8 cellular contexts compared by ENCODE assay signal in genomic region chr11:43852057-43852636, GRCh38. TPM values are rescaled to one million over a fixed set of nuclear protein-coding genes. Genes with fewer than 3 reads are reported as not detected.
A peak's percentile ranks its signal among the peaks of the same experiment; 100 is the strongest.
DNase-seq lines count a peak whose midpoint lies in the region; ATAC-seq and TF ChIP-seq lines count a peak whose summit lies in the region.

No MANE protein-coding gene starts in this region.

- peak; percentile 80 for TF ChIP-seq CTCF in AG09309 (IDR thresholded peaks at IDR 0.05; ENCODE audit: control insufficient read depth, insufficient read depth, low read depth, low read length, missing control alignments)

- peaks cover 31% of the 10 kb centered on the region for H3K36me3 Mint-ChIP-seq in stimulated activated memory B cell treated with anti-CD40 and anti-IgM and Interleukin-4, amounts not matched to agents 10 μg/mL and 1 μg/mL and 100 μg/mL, for 72 hours

- no peak overlapping the region for H3K27ac Mint-ChIP-seq in stimulated activated memory B cell treated with anti-CD40 and anti-IgM and Interleukin-4, amounts not matched to agents 10 μg/mL and 1 μg/mL and 100 μg/mL, for 72 hours

- H3K4me1 Mint-ChIP-seq in stimulated activated memory B cell treated with anti-CD40 and anti-IgM and Interleukin-4, amounts not matched to agents 10 μg/mL and 1 μg/mL and 100 μg/mL, for 72 hours: no peaks in the 10 kb centered on the region

- H3K27me3 Mint-ChIP-seq in stimulated activated memory B cell treated with anti-CD40 and anti-IgM and Interleukin-4, amounts not matched to agents 10 μg/mL and 1 μg/mL and 100 μg/mL, for 72 hours: no peaks in the 10 kb centered on the region

- ATAC-seq in GM18499 (IDR thresholded peaks at IDR 0.05; ENCODE audit: insufficient read depth, unreplicated experiment): peak; percentile 80
- ATAC-seq in HG03095 (IDR thresholded peaks at IDR 0.05; ENCODE audit: unreplicated experiment): peak; percentile 63
- ATAC-seq in stimulated activated memory B cell treated with anti-CD40 and anti-IgM and Interleukin-4, amounts not matched to agents 10 μg/mL and 1 μg/mL and 100 μg/mL, for 72 hours: peak; percentile 55

- H3K4me3 ChIP-seq in AG09309 (ENCODE audit: control insufficient read depth, low read depth, low read length): no peak overlapping the region

- no peaks in the 10 kb centered on the region for H3K9me3 Mint-ChIP-seq in stimulated activated memory B cell treated with anti-CD40 and anti-IgM and Interleukin-4, amounts not matched to agents 10 μg/mL and 1 μg/mL and 100 μg/mL, for 72 hours

- DNase-seq in AG09309 (ENCODE audit: low read depth): peak; percentile 53
- peak; percentile 47 for DNase-seq in NCI-H460 (ENCODE audit: extremely low read depth, low read depth)
- DNase-seq in activated CD4-positive, alpha-beta T cell treated with anti-CD3 and anti-CD28 coated beads, Interleukin-2, amount 50 U/mL, for 4 hours: peak; percentile 54 to 55
- DNase-seq in effector CD8-positive, alpha-beta T cell (lab: John Stamatoyannopoulos, UW): peak; percentile 12
- peak; percentile 47 for DNase-seq in middle frontal gyrus (ENCODE audit: extremely low spot score, low spot score)

- H3K4me3 Mint-ChIP-seq in stimulated activated memory B cell treated with anti-CD40 and anti-IgM and Interleukin-4, amounts not matched to agents 10 μg/mL and 1 μg/mL and 100 μg/mL, for 72 hours: no peak overlapping the region

RNA-seq across cellular contexts. Expression of gene ALKBH3, which starts 28.5 kb away (rescaled TPM):
- 41.5 and 48.3 TPM in 2 replicates for total RNA-seq in NCI-H460 (2014; rRNA removed; shearing (Covaris generic))
- polyA plus RNA-seq in NCI-H460 (2014; cell fraction: nucleus; rRNA removed): 27.1 and 29.3 TPM in 2 replicates
